Comparison of ENCODE assay signal across 1 cellular context in genomic region chr11:2382129-2382517, GRCh38.
TF ChIP-seq lines count a peak whose summit lies in the region.

No MANE protein-coding gene starts in this region.

TF ChIP-seq in endothelial cell of umbilical vein, 7 proteins besides CTCF, POLR2A, EP300 and RAD21:
- TF ChIP-seq MAX (IDR thresholded peaks at IDR 0.05; ENCODE audit: insufficient read depth, insufficient read length) (no peak), EZH2 (IDR thresholded peaks at IDR 0.05; ENCODE audit: borderline replicate concordance, low read depth, low read length, severe bottlenecking) (no peak), FOS (IDR thresholded peaks at IDR 0.05; ENCODE audit: borderline replicate concordance, insufficient read depth, low read length) (no peak), JUN (IDR thresholded peaks at IDR 0.05; ENCODE audit: borderline replicate concordance, insufficient read depth, insufficient read length, low read depth) (no peak), POLR2AphosphoS5 (IDR thresholded peaks at IDR 0.05; ENCODE audit: insufficient read depth, low read depth, low read length) (no peak), MYC (IDR thresholded peaks at IDR 0.05; ENCODE audit: low read depth, low read length) (no peak), GATA2 (IDR thresholded peaks at IDR 0.05; ENCODE audit: insufficient read depth, insufficient read length, low read depth, low read length) (no peak)
